Comparison of ENCODE assay signal across 8 cellular contexts in the genomic region with DNA sequence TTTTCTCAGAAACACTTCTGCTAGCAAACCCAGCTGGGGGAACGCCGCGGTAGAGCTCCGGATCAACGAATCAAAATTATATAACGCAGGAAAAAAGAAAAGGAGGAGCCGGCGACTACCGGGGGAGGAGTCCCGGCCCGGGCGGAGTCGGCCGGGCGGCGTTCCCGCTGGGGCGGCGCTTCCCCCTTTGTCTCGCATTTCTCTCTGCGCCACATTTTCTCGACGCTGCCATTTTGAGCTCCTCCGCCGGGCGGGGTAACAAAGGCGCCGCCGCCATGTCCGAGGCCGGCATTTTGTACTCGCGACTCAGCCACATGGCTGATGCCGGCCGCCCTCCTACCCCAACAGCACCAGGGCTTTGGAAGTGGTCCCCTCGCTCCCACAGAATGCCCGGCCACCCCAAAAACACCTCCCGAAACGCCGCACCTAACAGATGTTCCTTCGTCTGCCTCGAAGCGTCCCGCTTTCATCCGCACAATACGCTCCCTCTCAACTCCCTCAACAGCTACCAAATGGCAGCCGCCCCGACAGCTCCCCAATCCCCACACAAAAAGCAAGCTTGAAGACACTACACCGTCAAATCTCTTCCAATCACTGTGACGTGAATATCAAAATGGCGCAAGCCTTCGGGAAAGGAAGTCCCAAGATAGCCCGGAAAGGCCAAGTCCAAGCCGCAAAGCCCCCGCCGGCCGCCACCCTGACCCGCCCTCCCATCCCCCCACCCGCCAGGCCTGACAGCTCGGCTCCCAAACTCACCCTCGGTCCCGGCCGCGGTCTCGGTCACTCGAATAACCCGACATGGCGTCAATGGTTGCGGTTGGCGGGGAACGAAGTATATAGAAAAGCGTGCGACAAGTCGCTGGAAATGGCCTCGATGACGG. TPM values are rescaled to one million over a fixed set of nuclear protein-coding genes. Genes with fewer than 3 reads are reported as not detected.
A peak's percentile ranks its signal among the peaks of the same experiment; 100 is the strongest.
DNase-seq lines count a peak whose midpoint lies in the region; ATAC-seq, FAIRE-seq and TF ChIP-seq lines count a peak whose summit lies in the region.

No MANE protein-coding gene starts in this region.

- peak overlapping the region; percentile 61 for H3K4me3 ChIP-seq in bronchial epithelial cell (ENCODE audit: low read depth, low read length)
- peak overlapping the region; percentile 67 to 79 for H3K4me3 ChIP-seq in small intestine (ENCODE audit: low read depth in 1 of 2, low read length in 2 of 2)

- peaks cover 55% of the 10 kb centered on the region for H3K4me1 Mint-ChIP-seq in WTC11
- H3K4me1 Mint-ChIP-seq in immature natural killer cell, result peaks cover 52 to 78% of the 10 kb centered on the region in 2 donors

- H3K27me3 ChIP-seq in bronchial epithelial cell (ENCODE audit: control insufficient read depth, insufficient read depth, low read length), result no peaks in the 10 kb centered on the region
- H3K27me3 ChIP-seq in small intestine (ENCODE audit: control insufficient read depth in 2 of 2, insufficient read depth in 2 of 2, low read length in 2 of 2), result no peaks in the 10 kb centered on the region

- WGBS in small intestine, 3 donors, result 0 to 1% (median 0%) methylated on average over 71 to 76 of the region's 76 CpGs

- peaks cover 30% of the 10 kb centered on the region for H3K36me3 ChIP-seq in bronchial epithelial cell (ENCODE audit: control insufficient read depth, insufficient read depth, low read length)
- H3K36me3 ChIP-seq in small intestine (ENCODE audit: control insufficient read depth in 2 of 2, insufficient read depth in 2 of 2, low read length in 2 of 2), result peaks cover 22 to 37% of the 10 kb centered on the region in 2 donors

- ATAC-seq in HG02623 (IDR thresholded peaks at IDR 0.05; ENCODE audit: unreplicated experiment) (peak; percentile 1), WTC11 (peak; percentile 3; the same call in 1 of the 2 replicates)

- DNase-seq in DMS 273 treated with DMSO at 0.1 percent for 48 hours (lab: John Stamatoyannopoulos, UW) (peak; percentile 45), NCI-H2196 (lab: John Stamatoyannopoulos, UW; ENCODE audit: unreplicated experiment) (peak; percentile 88), WTC11 (ENCODE audit: low spot score) (peak; percentile 81), bronchial epithelial cell (ENCODE audit: low read depth) (peak; percentile 59), immature natural killer cell (peak; percentile 87 to 91 (median 90)), small intestine (peak; percentile 91), amniotic stem cell (lab: John Stamatoyannopoulos, UW) (no peak)

- H3K9me3 ChIP-seq in small intestine (ENCODE audit: control insufficient read depth, low read depth), result no peaks in the 10 kb centered on the region

- no peak for FAIRE-seq in bronchial epithelial cell (lab: Jason Lieb, UNC)
- FAIRE-seq in small intestine (lab: Jason Lieb, UNC), result no peak

- TF ChIP-seq CTCF in WTC11 (IDR thresholded peaks at IDR 0.05) (no peak), bronchial epithelial cell (IDR thresholded peaks at IDR 0.05; ENCODE audit: insufficient read depth, low read length, severe bottlenecking) (no peak)

- peak overlapping the region; percentile 98 to 99 for H3K27ac ChIP-seq in small intestine (ENCODE audit: low read depth in 1 of 2, low read length in 1 of 2)

- no peaks in the 10 kb centered on the region for H3K9me3 Mint-ChIP-seq in WTC11
- peaks cover 0 to 4% (median 0%) of the 10 kb centered on the region in 6 donors for H3K9me3 Mint-ChIP-seq in immature natural killer cell

- peak overlapping the region; percentile 99 for H3K27ac Mint-ChIP-seq in WTC11
- H3K27ac Mint-ChIP-seq in immature natural killer cell, result peak overlapping the region; percentile 99 to 100 (median 100)

- POLR2A ChIA-PET in WTC11 (lab: Charles Lee), result interaction anchor here (0.5 to 3.3 kb wide), 13 partner anchors 9 to 681 kb away, joined by 3 to 53 read pairs (median 5); partner anchors contain the start of genes POLG2 and SMURF2

- H3K27me3 Mint-ChIP-seq in WTC11 (ENCODE audit: low read depth) (no peaks in the 10 kb centered on the region; the same call in 1 of the 2 replicates), immature natural killer cell (ENCODE audit: low read depth in 3 of 3) (peaks cover 40 to 65% (median 56%) of the 10 kb centered on the region in 3 donors)

- H3K36me3 Mint-ChIP-seq in WTC11 (peaks cover 73% of the 10 kb centered on the region), immature natural killer cell (peaks cover 35 to 60% (median 55%) of the 10 kb centered on the region in 3 donors)

- peak overlapping the region; percentile 98 for H3K4me3 Mint-ChIP-seq in WTC11
- H3K4me3 Mint-ChIP-seq in immature natural killer cell, result peak overlapping the region; percentile 99 to 100 (median 99)

- H3K4me1 ChIP-seq in small intestine (ENCODE audit: control insufficient read depth in 2 of 2, insufficient read depth in 1 of 2, low read depth in 1 of 2, low read length in 1 of 2), result peaks cover 0 to 11% of the 10 kb centered on the region in 2 donors

- CTCF ChIA-PET in WTC11 (lab: Charles Lee), result interaction anchor here (0.6 to 1.6 kb wide), 5 partner anchors 9 to 268 kb away, joined by 3 to 10 read pairs (median 6); partner anchors contain the start of gene POLG2

TF ChIP-seq in WTC11, 78 proteins besides CTCF, POLR2A, EP300 and RAD21 (continues in another document):
- TF ChIP-seq ZNF416 (CRISPR knock-in tag; IDR thresholded peaks at IDR 0.05), result peak; percentile 80; the same call in 1 of the 2 replicates
- TF ChIP-seq ZBTB21 (CRISPR knock-in tag; IDR thresholded peaks at IDR 0.05; ENCODE audit: borderline replicate concordance), result no peak
- no peak for TF ChIP-seq TCF7 (CRISPR knock-in tag; IDR thresholded peaks at IDR 0.05; ENCODE audit: low read depth)
- peak; percentile 89 for TF ChIP-seq AR (CRISPR knock-in tag; IDR thresholded peaks at IDR 0.05)
- TF ChIP-seq PRRX2 (CRISPR knock-in tag; IDR thresholded peaks at IDR 0.05), result peak; percentile 79; the same call in 1 of the 2 replicates
- TF ChIP-seq ZNF138 (CRISPR knock-in tag; conservative IDR thresholded peaks at IDR 0.05), result no peak
- no peak for TF ChIP-seq NR3C1 (CRISPR knock-in tag; conservative IDR thresholded peaks at IDR 0.05; ENCODE audit: low read depth)
- peak; percentile 77; the same call in 1 of the 2 replicates for TF ChIP-seq CDX4 (CRISPR knock-in tag; IDR thresholded peaks at IDR 0.05; ENCODE audit: borderline replicate concordance)
- TF ChIP-seq HMGA2 (CRISPR knock-in tag; IDR thresholded peaks at IDR 0.05), result peak; percentile 22; the same call in 1 of the 2 replicates
- TF ChIP-seq GTF2I (CRISPR knock-in tag; conservative IDR thresholded peaks at IDR 0.05), result no peak
- no peak for TF ChIP-seq TEAD1 (CRISPR knock-in tag; IDR thresholded peaks at IDR 0.05)
- TF ChIP-seq ZNF263 (CRISPR knock-in tag; IDR thresholded peaks at IDR 0.05; ENCODE audit: low read depth), result no peak
- no peak for TF ChIP-seq EMX1 (CRISPR knock-in tag; IDR thresholded peaks at IDR 0.05)
- TF ChIP-seq ZNF423 (CRISPR knock-in tag; IDR thresholded peaks at IDR 0.05), result no peak
- no peak for TF ChIP-seq NFYB (CRISPR knock-in tag; conservative IDR thresholded peaks at IDR 0.05; ENCODE audit: low read depth)

RNA-seq across cellular contexts. Expression of gene DDX5, which starts 0.5 kb away (rescaled TPM):
- 543 to 612 TPM (median 563 TPM) in 3 replicates for total RNA-seq in WTC11 (2021)
- 340 and 485 TPM in 2 replicates for total RNA-seq in bronchial epithelial cell
- 1,000 to 10,000 TPM in 2 of 3 donors, 100 to 1,000 TPM in 1; 902 to 1,477 (median 1,071) TPM for polyA plus RNA-seq in immature natural killer cell
- 100 to 1,000 TPM; 269 to 330 (median 312) TPM for polyA plus RNA-seq in small intestine

RNA-seq across cellular contexts. Expression of gene CEP95, which starts 1.2 kb away (rescaled TPM):
- total RNA-seq in WTC11 (2021) (59.8 to 63.8 TPM (median 59.9 TPM) in 3 replicates), bronchial epithelial cell (21.1 and 23.7 TPM in 2 replicates)
- polyA plus RNA-seq in immature natural killer cell (10 to 100 TPM in 1 of 3 donors, 1 to 10 TPM in 2; 7.1 to 12.7 (median 7.5) TPM), small intestine (10 to 100 TPM; 17.1 to 54.1 (median 52.7) TPM)

RNA-seq across cellular contexts. Expression of gene POLG2, which starts 8.7 kb away (rescaled TPM):
- total RNA-seq in WTC11 (2021) (38.5 to 44.3 TPM (median 42.7 TPM) in 3 replicates), bronchial epithelial cell (9.2 and 10.8 TPM in 2 replicates)
- polyA plus RNA-seq in immature natural killer cell (10 to 100 TPM in 1 of 3 donors, 1 to 10 TPM in 2; 3.4 to 10.7 (median 4.3) TPM), small intestine (1 to 10 TPM; 3.2 to 6.6 (median 5.8) TPM)

RNA-seq across cellular contexts. Expression of gene MILR1, which starts 56.6 kb away (rescaled TPM):
- not detected in 3 replicates for total RNA-seq in WTC11 (2021)
- 0.79 TPM in 1 of 2 replicates, not detected in the other for total RNA-seq in bronchial epithelial cell
- polyA plus RNA-seq in immature natural killer cell, result 1 to 10 TPM in 2 of 3 donors, not detected in 1; 1.8 to 9.6 TPM
- polyA plus RNA-seq in small intestine, result 1 to 10 TPM; 2.0 to 5.4 (median 3.8) TPM
